19 cellular contexts compared by ENCODE assay signal in the genomic region with DNA sequence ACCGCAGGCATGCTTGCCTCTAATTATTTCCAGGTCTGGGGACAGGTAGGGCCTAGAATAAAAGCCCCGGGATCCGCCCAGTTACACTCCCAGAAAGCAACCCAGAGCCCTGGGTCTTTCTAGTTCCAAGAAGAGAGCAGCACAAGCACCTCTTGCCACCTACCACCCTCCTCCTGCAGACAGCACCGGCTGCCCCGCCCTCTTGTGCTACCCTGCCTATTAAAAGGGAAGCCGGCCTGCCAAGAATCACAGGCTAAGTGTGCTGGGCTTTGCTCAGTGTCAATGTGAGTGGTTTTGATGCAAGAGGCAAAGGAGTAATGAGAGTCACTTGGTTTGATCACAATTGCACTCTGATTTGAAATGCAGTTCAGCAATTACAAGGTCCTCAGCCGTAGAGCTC.
A peak's percentile ranks its signal among the peaks of the same experiment; 100 is the strongest.
DNase-seq lines count a peak whose midpoint lies in the region; ATAC-seq and TF ChIP-seq lines count a peak whose summit lies in the region.
"Had no signal": no experiment of that assay in that cellular context is flagged by ENCODE, and none has a peak within 500 bp of the region (broad histone marks: within the 10 kb centered on the region; RNA-seq: fewer than 3 reads in every experiment).

No MANE protein-coding gene starts in this region.

- H3K27ac ChIP-seq in heart right ventricle: no peak overlapping the region
- H3K27ac ChIP-seq: coronary artery, epithelial cell of prostate, gastrocnemius medialis had no signal

- no peaks in the 10 kb centered on the region for H3K27me3 ChIP-seq in heart right ventricle

- H3K4me1 ChIP-seq in heart right ventricle: peaks cover 0 to 10% (median 0%) of the 10 kb centered on the region in 9 donors
- H3K4me1 ChIP-seq: gastrocnemius medialis had no signal

- H3K9me3 ChIP-seq in heart right ventricle: peaks cover 0 to 5% (median 0%) of the 10 kb centered on the region in 11 donors
- H3K9me3 ChIP-seq: gastrocnemius medialis had no signal

- intact Hi-C loops in Right ventricle myocardium inferior (cut with DNase I) (no loop called here), cardiac septum (cut with DNase I) (no loop called here), heart right ventricle (cut with DNase I) (no loop called here)

- no peak for TF ChIP-seq CTCF in heart right ventricle (IDR thresholded peaks at IDR 0.05)

- no peak overlapping the region for H3K4me3 ChIP-seq in heart right ventricle
- H3K4me3 ChIP-seq: coronary artery, gastrocnemius medialis had no signal

- ATAC-seq in Right ventricle myocardium inferior (peak; percentile 94), heart right ventricle (peak; percentile 63 to 96 (median 93)), HG03520 (IDR thresholded peaks at IDR 0.05; ENCODE audit: unreplicated experiment) (no peak), GM21619 (IDR thresholded peaks at IDR 0.05; ENCODE audit: unreplicated experiment) (no peak)
- ATAC-seq: gastrocnemius medialis had no signal

- DNase-seq in Right ventricle myocardium inferior (ENCODE audit: missing footprints): peak; percentile 70
- no peak for DNase-seq in cardiac septum (ENCODE audit: low spot score)
- DNase-seq in NCI-H2227 (lab: John Stamatoyannopoulos, UW; ENCODE audit: unreplicated experiment): peak; percentile 78
- peak; percentile 59 to 60 for DNase-seq in heart right ventricle
- no peak for DNase-seq in activated gamma-delta T cell treated with Interleukin-2 at 50 U/mL for 16 hours
- DNase-seq in effector CD8-positive, alpha-beta T cell (lab: John Stamatoyannopoulos, UW): no peak
- DNase-seq: activated CD4-positive, alpha-beta T cell treated with anti-CD3 and anti-CD28 coated beads, Interleukin-2, amount 10 ng/mL, durations not matched to agents 7 days and 5 days; activated naive CD4-positive, alpha-beta T cell treated with anti-CD3 and anti-CD28 coated beads, Interleukin-2, amount 10 ng/mL, durations not matched to agents 7 days and 5 days; CD4-positive, alpha-beta T cell; EL; gastrocnemius medialis; OCI-M1; stimulated activated CD4-positive, alpha-beta T cell treated with anti-CD3 and anti-CD28 coated beads, Interleukin-15, amount 100 ng/mL, for 24 hours; stimulated activated naive CD4-positive, alpha-beta T cell treated with Interleukin-2 at 50 U/mL for 16 hours; T1000 had no signal

- H3K36me3 ChIP-seq in heart right ventricle: no peaks in the 10 kb centered on the region
- H3K36me3 ChIP-seq: gastrocnemius medialis had no signal

- 40 to 54% methylated on average over 7 of the region's 7 CpGs for WGBS in heart right ventricle, 2 donors

Comparison
In these comparisons a context has a peak if more than half of its experiments do, and no peak if none do; other contexts are left out.
1. DNase-seq: peak in Right ventricle myocardium inferior (single experiment), NCI-H2227 (single experiment) and heart right ventricle (2 of 2); none in cardiac septum (single experiment), activated gamma-delta T cell treated with Interleukin-2 at 50 U/mL for 16 hours (single experiment) and effector CD8-positive, alpha-beta T cell (single experiment).
2. ATAC-seq: peak in Right ventricle myocardium inferior (single experiment) and heart right ventricle (8 of 8); none in HG03520 (single experiment) and GM21619 (single experiment).